Comparison of ENCODE assay signal across 14 cellular contexts in the genomic region with DNA sequence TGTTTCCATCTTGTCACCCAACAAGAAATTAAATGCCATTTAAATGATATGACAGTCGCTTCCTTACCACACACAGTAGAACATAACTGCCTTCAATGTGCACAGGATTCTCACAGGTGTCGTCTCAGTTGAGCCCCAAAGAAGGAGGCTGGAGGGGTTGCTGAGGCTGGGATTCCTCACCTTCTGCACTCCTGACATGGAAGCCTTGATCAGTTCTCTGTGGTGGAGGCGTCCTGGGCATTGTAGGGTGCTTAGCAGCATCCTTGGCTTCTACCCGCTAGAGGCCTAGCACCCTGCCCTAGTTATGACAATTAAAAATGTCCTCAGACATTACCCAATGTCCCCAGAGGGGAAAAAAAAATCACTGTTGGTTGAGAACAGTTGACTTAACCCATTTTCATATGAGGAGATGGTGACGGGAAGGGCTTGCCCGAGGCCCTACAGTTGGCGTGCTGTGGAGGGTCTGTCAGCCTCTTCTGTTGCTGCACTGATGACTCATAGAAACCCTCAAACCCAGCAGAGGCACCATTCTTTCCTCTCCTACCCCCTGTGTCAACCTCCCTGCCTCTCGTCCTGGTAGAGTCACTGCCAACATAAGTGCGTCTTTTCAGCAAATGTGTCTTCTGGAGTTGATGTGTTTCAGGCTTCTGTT. TPM values are rescaled to one million over a fixed set of nuclear protein-coding genes. Genes with fewer than 3 reads are reported as not detected.
DNase-seq lines count a peak whose midpoint lies in the region; ATAC-seq and TF ChIP-seq lines count a peak whose summit lies in the region.
"Had no signal": no experiment of that assay in that cellular context is flagged by ENCODE, and none has a peak within 500 bp of the region (broad histone marks: within the 10 kb centered on the region; RNA-seq: fewer than 3 reads in every experiment).

No MANE protein-coding gene starts in this region.

- H3K4me1 ChIP-seq in CD8-positive, alpha-beta memory T cell (ENCODE audit: insufficient read depth, low read length) = peaks cover 63% of the 10 kb centered on the region
- H3K4me1 ChIP-seq: breast epithelium had no signal

- H3K4me3 Mint-ChIP-seq in CD8-positive, alpha-beta memory T cell = peak overlapping the region; percentile 49 to 96 (median 87)
- peak overlapping the region; percentile 12 for H3K4me3 Mint-ChIP-seq in T-helper 17 cell
- H3K4me3 Mint-ChIP-seq in endothelial cell (ENCODE audit: unreplicated experiment) = no peak overlapping the region
- H3K4me3 Mint-ChIP-seq: CD14-positive monocyte had no signal

- peak in 2 of 5 donors; percentile 45 to 74 for DNase-seq in CD8-positive, alpha-beta memory T cell
- DNase-seq in T-helper 17 cell (no peak), endothelial cell (ENCODE audit: low spot score) (no peak), NCI-H1092 treated with DMSO at 0.1 percent for 48 hours (lab: John Stamatoyannopoulos, UW) (no peak), AG08395 (ENCODE audit: low spot score) (no peak)
- DNase-seq in activated T-helper 9 cell treated with anti-CD3 and anti-CD28 coated beads, Interleukin-2, amount 50 U/mL, for 16 hours (ENCODE audit: low read depth) = peak; percentile 48
- DNase-seq: HCEC 1CT had no signal

- no peak for TF ChIP-seq RAD21 in neural cell (conservative IDR thresholded peaks at IDR 0.05)

- H3K4me1 Mint-ChIP-seq in CD8-positive, alpha-beta memory T cell = peaks cover 65 to 68% (median 67%) of the 10 kb centered on the region in 3 donors
- H3K4me1 Mint-ChIP-seq in T-helper 17 cell = peaks cover 52% of the 10 kb centered on the region
- H3K4me1 Mint-ChIP-seq in endothelial cell (ENCODE audit: unreplicated experiment) = peaks cover 6% of the 10 kb centered on the region

- no peak overlapping the region for H3K4me3 ChIP-seq in CD8-positive, alpha-beta memory T cell (ENCODE audit: low read length)
- no peak overlapping the region for H3K4me3 ChIP-seq in neural cell (ENCODE audit: low read length)
- H3K4me3 ChIP-seq: breast epithelium, gastroesophageal sphincter had no signal

- peaks cover 0 to 1% of the 10 kb centered on the region in 2 donors for H3K27me3 Mint-ChIP-seq in CD8-positive, alpha-beta memory T cell
- H3K27me3 Mint-ChIP-seq in T-helper 17 cell (no peaks in the 10 kb centered on the region), endothelial cell (ENCODE audit: unreplicated experiment) (peaks cover 5% of the 10 kb centered on the region)

- H3K9me3 ChIP-seq in CD8-positive, alpha-beta memory T cell (ENCODE audit: low read length) = no peaks in the 10 kb centered on the region
- no peaks in the 10 kb centered on the region for H3K9me3 ChIP-seq in T-helper 17 cell (ENCODE audit: control insufficient read depth, low read length, poor library complexity, severe bottlenecking)
- H3K9me3 ChIP-seq in neural cell (ENCODE audit: low read length) = no peaks in the 10 kb centered on the region
- H3K9me3 ChIP-seq: breast epithelium, gastroesophageal sphincter had no signal

- ATAC-seq in T-helper 17 cell (peak; percentile 33), GM21619 (IDR thresholded peaks at IDR 0.05; ENCODE audit: unreplicated experiment) (no peak)
- ATAC-seq: gastroesophageal sphincter had no signal

- H3K36me3 ChIP-seq in CD8-positive, alpha-beta memory T cell (ENCODE audit: insufficient read depth, low read length) = no peaks in the 10 kb centered on the region
- no peaks in the 10 kb centered on the region for H3K36me3 ChIP-seq in neural cell (ENCODE audit: insufficient read depth, low read length)
- H3K36me3 ChIP-seq: breast epithelium, gastroesophageal sphincter had no signal

- CTCF ChIA-PET in CD8-positive, alpha-beta memory T cell (lab: Charles Lee) = interaction anchor here (1.2 to 1.3 kb wide), 2 partner anchors 9 to 63 kb away, joined by 3 to 5 read pairs; no protein-coding TSS in a partner anchor

- no peaks in the 10 kb centered on the region for H4K20me1 ChIP-seq in neural cell (ENCODE audit: insufficient read depth)

- POLR2A ChIA-PET in CD8-positive, alpha-beta memory T cell (lab: Charles Lee) = no interaction called here

- H3K36me3 Mint-ChIP-seq in CD8-positive, alpha-beta memory T cell = peaks cover 7 to 16% (median 7%) of the 10 kb centered on the region in 3 donors
- H3K36me3 Mint-ChIP-seq in T-helper 17 cell (ENCODE audit: low read depth) = peaks cover 3% of the 10 kb centered on the region
- H3K36me3 Mint-ChIP-seq in endothelial cell (ENCODE audit: low read depth, unreplicated experiment) = no peaks in the 10 kb centered on the region
- H3K36me3 Mint-ChIP-seq: CD14-positive monocyte had no signal

- TF ChIP-seq EP300 in neural cell (conservative IDR thresholded peaks at IDR 0.05; ENCODE audit: poor library complexity, severe bottlenecking) = no peak

- no peak for TF ChIP-seq CTCF in neural cell (IDR thresholded peaks at IDR 0.05; ENCODE audit: poor library complexity, severe bottlenecking)
- TF ChIP-seq CTCF in endothelial cell (IDR thresholded peaks at IDR 0.05; ENCODE audit: unreplicated experiment) = no peak

- no peaks in the 10 kb centered on the region for H3K9me2 ChIP-seq in neural cell (ENCODE audit: insufficient read depth, low read length)

- no peak overlapping the region for H3K4me2 ChIP-seq in neural cell (ENCODE audit: low read length)

- no peak overlapping the region for H3K9ac ChIP-seq in neural cell (ENCODE audit: low read length)

- no peaks in the 10 kb centered on the region for H3K27me3 ChIP-seq in CD8-positive, alpha-beta memory T cell (ENCODE audit: insufficient read depth, low read length, poor library complexity, severe bottlenecking)
- H3K27me3 ChIP-seq in neural cell (ENCODE audit: insufficient read depth, low read depth, low read length) = no peaks in the 10 kb centered on the region
- H3K27me3 ChIP-seq: breast epithelium, gastroesophageal sphincter had no signal

- no peak overlapping the region for H2AFZ ChIP-seq in neural cell (ENCODE audit: low read depth, low read length)

- no peaks in the 10 kb centered on the region for H3K79me2 ChIP-seq in neural cell (replicated peaks; ENCODE audit: insufficient read depth, low read length)

- no peaks in the 10 kb centered on the region for H3K9me3 Mint-ChIP-seq in CD8-positive, alpha-beta memory T cell
- no peaks in the 10 kb centered on the region for H3K9me3 Mint-ChIP-seq in endothelial cell (ENCODE audit: unreplicated experiment)

- H3K27ac ChIP-seq in CD8-positive, alpha-beta memory T cell (ENCODE audit: low read depth, low read length) = no peak overlapping the region
- H3K27ac ChIP-seq in neural cell (ENCODE audit: low read length) = peak overlapping the region; percentile 9
- H3K27ac ChIP-seq: breast epithelium, gastroesophageal sphincter had no signal

- H3F3A ChIP-seq in neural cell (ENCODE audit: insufficient read depth, low read length, poor library complexity, severe bottlenecking) = no peaks in the 10 kb centered on the region

- peak overlapping the region; percentile 85 to 100 (median 98) for H3K27ac Mint-ChIP-seq in CD8-positive, alpha-beta memory T cell
- H3K27ac Mint-ChIP-seq in T-helper 17 cell (peak overlapping the region; percentile 100), endothelial cell (ENCODE audit: unreplicated experiment) (no peak overlapping the region)
- H3K27ac Mint-ChIP-seq: CD14-positive monocyte had no signal

TF ChIP-seq in neural cell, 6 proteins besides CTCF, POLR2A, EP300 and RAD21:
- no peak for TF ChIP-seq SMC3 (conservative IDR thresholded peaks at IDR 0.05; ENCODE audit: poor library complexity)
- TF ChIP-seq, protein P1, sequence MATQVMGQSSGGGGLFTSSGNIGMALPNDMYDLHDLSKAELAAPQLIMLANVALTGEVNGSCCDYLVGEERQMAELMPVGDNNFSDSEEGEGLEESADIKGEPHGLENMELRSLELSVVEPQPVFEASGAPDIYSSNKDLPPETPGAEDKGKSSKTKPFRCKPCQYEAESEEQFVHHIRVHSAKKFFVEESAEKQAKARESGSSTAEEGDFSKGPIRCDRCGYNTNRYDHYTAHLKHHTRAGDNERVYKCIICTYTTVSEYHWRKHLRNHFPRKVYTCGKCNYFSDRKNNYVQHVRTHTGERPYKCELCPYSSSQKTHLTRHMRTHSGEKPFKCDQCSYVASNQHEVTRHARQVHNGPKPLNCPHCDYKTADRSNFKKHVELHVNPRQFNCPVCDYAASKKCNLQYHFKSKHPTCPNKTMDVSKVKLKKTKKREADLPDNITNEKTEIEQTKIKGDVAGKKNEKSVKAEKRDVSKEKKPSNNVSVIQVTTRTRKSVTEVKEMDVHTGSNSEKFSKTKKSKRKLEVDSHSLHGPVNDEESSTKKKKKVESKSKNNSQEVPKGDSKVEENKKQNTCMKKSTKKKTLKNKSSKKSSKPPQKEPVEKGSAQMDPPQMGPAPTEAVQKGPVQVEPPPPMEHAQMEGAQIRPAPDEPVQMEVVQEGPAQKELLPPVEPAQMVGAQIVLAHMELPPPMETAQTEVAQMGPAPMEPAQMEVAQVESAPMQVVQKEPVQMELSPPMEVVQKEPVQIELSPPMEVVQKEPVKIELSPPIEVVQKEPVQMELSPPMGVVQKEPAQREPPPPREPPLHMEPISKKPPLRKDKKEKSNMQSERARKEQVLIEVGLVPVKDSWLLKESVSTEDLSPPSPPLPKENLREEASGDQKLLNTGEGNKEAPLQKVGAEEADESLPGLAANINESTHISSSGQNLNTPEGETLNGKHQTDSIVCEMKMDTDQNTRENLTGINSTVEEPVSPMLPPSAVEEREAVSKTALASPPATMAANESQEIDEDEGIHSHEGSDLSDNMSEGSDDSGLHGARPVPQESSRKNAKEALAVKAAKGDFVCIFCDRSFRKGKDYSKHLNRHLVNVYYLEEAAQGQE (IDR thresholded peaks at IDR 0.05; ENCODE audit: borderline replicate concordance) = no peak
- no peak for TF ChIP-seq TAF1 (IDR thresholded peaks at IDR 0.05; ENCODE audit: low read depth)
- TF ChIP-seq MXI1 (conservative IDR thresholded peaks at IDR 0.05; ENCODE audit: poor library complexity, severe bottlenecking) = no peak
- TF ChIP-seq POLR2AphosphoS5 (IDR thresholded peaks at IDR 0.05) = no peak
- TF ChIP-seq EZH2 (IDR thresholded peaks at IDR 0.05; ENCODE audit: borderline replicate concordance, insufficient read depth, low read length, poor library complexity, severe bottlenecking) = no peak

RNA-seq across cellular contexts. Expression of a gene that starts 19.3 kb away (rescaled TPM):
- 1 to 10 TPM; 6.4 to 6.9 TPM for total RNA-seq in CD8-positive, alpha-beta memory T cell
- 12.1 TPM for polyA plus RNA-seq in CD8-positive, alpha-beta memory T cell
- total RNA-seq in T-helper 17 cell (10 to 100 TPM; 37.8 to 42.0 TPM), endothelial cell (ENCODE audit: unreplicated experiment) (0.56 TPM)
- polyA plus RNA-seq in neural cell = 0.14 TPM in 1 of 2 replicates, not detected in the other
- polyA minus RNA-seq in neural cell = 0.24 and 0.35 TPM in 2 replicates
- total RNA-seq: pulmonary artery endothelial cell had no signal
- polyA plus RNA-seq: keratinocyte had no signal

Comparison
In these comparisons a context has a peak if more than half of its experiments do, and no peak if none do; other contexts are left out.
1. RNA of a gene that starts 19.3 kb away (total RNA-seq): 37.8 to 42.0 TPM in T-helper 17 cell; 6.4 to 6.9 TPM in CD8-positive, alpha-beta memory T cell and 0.56 TPM in endothelial cell (single experiment); every median in the first group is over 4 times any median in the second.